29 cellular contexts compared by ENCODE assay signal in the genomic region with DNA sequence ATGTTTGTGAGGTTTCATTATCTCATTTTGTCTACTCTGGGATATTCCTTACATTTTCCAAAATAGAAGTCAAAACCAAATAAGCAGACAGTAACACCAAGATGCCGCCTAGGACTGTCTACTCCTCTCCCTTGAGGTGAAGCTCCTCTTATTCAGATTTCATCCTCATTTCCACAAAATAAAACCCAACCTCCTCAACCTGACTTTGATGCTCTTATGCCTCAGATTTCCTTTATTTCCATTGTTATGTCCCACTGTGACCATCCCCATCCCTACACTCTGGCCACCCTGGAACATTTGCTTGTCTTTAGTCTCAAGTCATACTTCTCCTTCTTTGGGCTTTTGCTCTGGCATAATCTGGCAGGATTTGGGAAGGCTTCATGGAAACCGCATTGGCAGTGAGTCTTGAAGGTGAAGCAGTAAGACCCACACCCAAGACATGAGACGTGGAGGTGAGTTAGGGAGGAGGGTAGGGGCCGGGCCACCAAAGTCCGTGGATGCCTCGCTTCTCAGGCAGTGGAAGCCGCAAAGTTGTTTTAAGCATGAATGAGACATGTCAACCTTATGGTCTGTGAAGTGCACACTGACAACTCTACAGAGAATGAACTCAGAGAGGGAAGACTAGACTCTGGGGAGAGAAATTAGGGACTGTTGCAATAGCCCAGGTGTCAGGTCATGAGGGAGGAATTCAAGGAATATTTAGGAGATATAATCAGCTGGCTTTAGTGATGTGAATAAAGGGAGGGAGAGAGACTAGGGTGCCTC.
"Had no signal": no experiment of that assay in that cellular context is flagged by ENCODE, and none has a peak within 500 bp of the region (broad histone marks: within the 10 kb centered on the region; RNA-seq: fewer than 3 reads in every experiment).

No MANE protein-coding gene starts in this region.

- H3K9me3 Mint-ChIP-seq: natural killer cell; stimulated activated naive CD8-positive, alpha-beta T cell treated with anti-CD3 and anti-CD28 coated beads, Interleukin-15, Interleukin-2, amounts not matched to agents 100 ng/mL and 50 ng/mL, for 24 hours had no signal

- H3K4me3 Mint-ChIP-seq: naive thymus-derived CD4-positive, alpha-beta T cell; natural killer cell; nephron; neural crest cell; stimulated activated effector memory CD8-positive, alpha-beta T cell treated with anti-CD3 and anti-CD28 coated beads, Interleukin-12 subunit alpha, Interleukin-12 subunit beta, amount 100 ng/mL, for 72 hours; stimulated activated naive B cell treated with anti-CD40 and anti-IgM and Interleukin-4, amounts not matched to agents 10 μg/mL and 1 μg/mL and 100 μg/mL, for 72 hours; stimulated activated naive CD8-positive, alpha-beta T cell treated with anti-CD3 and anti-CD28 coated beads, Interleukin-15, Interleukin-2, amounts not matched to agents 100 ng/mL and 50 ng/mL, for 24 hours; type B pancreatic cell had no signal

- H3K27ac ChIP-seq: ovary, parathyroid adenoma, psoas muscle, right lobe of liver, sigmoid colon, stomach, thoracic aorta, thyroid gland, tibial nerve, upper lobe of right lung, uterus had no signal

- H3K79me2 ChIP-seq: parathyroid adenoma had no signal

- ATAC-seq: naive thymus-derived CD4-positive, alpha-beta T cell; natural killer cell; psoas muscle; right cardiac atrium; right lobe of liver; stimulated activated naive B cell treated with anti-CD40 and anti-IgM and Interleukin-4, amounts not matched to agents 10 μg/mL and 1 μg/mL and 100 μg/mL, for 72 hours; upper lobe of right lung had no signal

- H2AFZ ChIP-seq: parathyroid adenoma had no signal

- H3K4me1 ChIP-seq: parathyroid adenoma, psoas muscle, right lobe of liver, sigmoid colon, stomach, thyroid gland, tibial nerve, upper lobe of right lung, uterus had no signal

- H3K27me3 ChIP-seq: ovary, right lobe of liver, sigmoid colon, stomach, thyroid gland, tibial nerve, upper lobe of right lung, uterus had no signal

- H3K27ac Mint-ChIP-seq: naive thymus-derived CD4-positive, alpha-beta T cell; natural killer cell; progenitor cell of endocrine pancreas; stimulated activated effector memory CD8-positive, alpha-beta T cell treated with anti-CD3 and anti-CD28 coated beads, Interleukin-12 subunit alpha, Interleukin-12 subunit beta, amount 100 ng/mL, for 72 hours; stimulated activated naive B cell treated with anti-CD40 and anti-IgM and Interleukin-4, amounts not matched to agents 10 μg/mL and 1 μg/mL and 100 μg/mL, for 72 hours; stimulated activated naive CD8-positive, alpha-beta T cell treated with anti-CD3 and anti-CD28 coated beads, Interleukin-15, Interleukin-2, amounts not matched to agents 100 ng/mL and 50 ng/mL, for 24 hours; type B pancreatic cell had no signal

- H3K9ac ChIP-seq: parathyroid adenoma had no signal

- H3K4me1 Mint-ChIP-seq: naive thymus-derived CD4-positive, alpha-beta T cell; natural killer cell had no signal

- H3K4me3 ChIP-seq: ovary, psoas muscle, right lobe of liver, sigmoid colon, stomach, thoracic aorta, thyroid gland, tibial nerve, upper lobe of right lung, uterus had no signal

- H3K9me3 ChIP-seq: ovary, psoas muscle, right lobe of liver, sigmoid colon, stomach, thoracic aorta, thyroid gland, tibial nerve, upper lobe of right lung, uterus had no signal

- DNase-seq: naive thymus-derived CD4-positive, alpha-beta T cell; natural killer cell; occipital lobe; ovary; posterior cingulate gyrus; psoas muscle; right cardiac atrium; right lobe of liver; sigmoid colon; small intestine; stimulated activated CD4-positive, alpha-beta T cell treated with anti-CD3 and anti-CD28 coated beads, Interleukin-15, amount 100 ng/mL, for 24 hours; stimulated activated CD4-positive, alpha-beta T cell treated with anti-CD3 and anti-CD28 coated beads, Interleukin-2, amount 100 ng/mL, for 24 hours; stimulated activated CD4-positive, alpha-beta T cell treated with anti-CD3 and anti-CD28 coated beads, Interleukin-2, amount 100 ng/mL, for 48 hours; stimulated activated CD4-positive, alpha-beta T cell treated with anti-CD3 and anti-CD28 coated beads, Interleukin-4, amount 100 ng/mL, for 24 hours; stimulated activated naive B cell treated with anti-CD40 and anti-IgM and Interleukin-4, amounts not matched to agents 10 μg/mL and 1 μg/mL and 100 μg/mL, for 72 hours; stimulated activated naive CD4-positive, alpha-beta T cell treated with Interleukin-2 at 50 U/mL for 16 hours; stomach; thyroid gland; upper lobe of right lung; uterus had no signal

- H3K36me3 Mint-ChIP-seq: natural killer cell; stimulated activated effector memory CD8-positive, alpha-beta T cell treated with anti-CD3 and anti-CD28 coated beads, Interleukin-12 subunit alpha, Interleukin-12 subunit beta, amount 100 ng/mL, for 72 hours; stimulated activated naive B cell treated with anti-CD40 and anti-IgM and Interleukin-4, amounts not matched to agents 10 μg/mL and 1 μg/mL and 100 μg/mL, for 72 hours; type B pancreatic cell had no signal

- H3K36me3 ChIP-seq: ovary, right lobe of liver, sigmoid colon, stomach, thoracic aorta, thyroid gland, tibial nerve, upper lobe of right lung, uterus had no signal
